8 cellular contexts compared by ENCODE assay signal in genomic region chr12:117580718-117581062, GRCh38.
DNase-seq lines count a peak whose midpoint lies in the region; ATAC-seq and TF ChIP-seq lines count a peak whose summit lies in the region.

No MANE protein-coding gene starts in this region.

- no peak for TF ChIP-seq POLR2A in adrenal gland (IDR thresholded peaks at IDR 0.05)

- DNase-seq in EL (peak; percentile 12), HEK293T (ENCODE audit: extremely low spot score) (peak; percentile 78), adrenal gland (peak in 4 of 7 donors; percentile 7 to 21 (median 12)), nephron progenitor cell (peak; percentile 81), NCI-H226 (no peak)
- DNase-seq in CD4-positive, alpha-beta memory T cell: no peak

- ATAC-seq in GM21390 (IDR thresholded peaks at IDR 0.05; ENCODE audit: unreplicated experiment) (no peak), GM21381 (IDR thresholded peaks at IDR 0.05; ENCODE audit: unreplicated experiment) (no peak)

- H3K36me3 ChIP-seq in adrenal gland (replicated peaks in 1 of 2): no peaks in the 10 kb centered on the region
- H3K36me3 ChIP-seq in CD4-positive, alpha-beta memory T cell (ENCODE audit: insufficient read depth, low read length): no peaks in the 10 kb centered on the region

- peaks cover 54% of the 10 kb centered on the region for H3K27me3 Mint-ChIP-seq in nephron progenitor cell (ENCODE audit: low read depth, poor library complexity)
- peaks cover 0 to 3% of the 10 kb centered on the region in 2 donors for H3K27me3 Mint-ChIP-seq in CD4-positive, alpha-beta memory T cell

- peaks cover 8% of the 10 kb centered on the region for H3K27me3 ChIP-seq in adrenal gland
- no peaks in the 10 kb centered on the region for H3K27me3 ChIP-seq in CD4-positive, alpha-beta memory T cell (ENCODE audit: insufficient read depth, low read length)

- WGBS in adrenal gland, 4 donors: 16 to 24% (median 19%) methylated on average over 7 to 8 of the region's 8 CpGs

- H3K27ac Mint-ChIP-seq in nephron progenitor cell: no peak overlapping the region
- H3K27ac Mint-ChIP-seq in CD4-positive, alpha-beta memory T cell: no peak overlapping the region

- no peaks in the 10 kb centered on the region for H3K36me3 Mint-ChIP-seq in nephron progenitor cell (ENCODE audit: low read depth)
- no peaks in the 10 kb centered on the region for H3K36me3 Mint-ChIP-seq in CD4-positive, alpha-beta memory T cell

- no peaks in the 10 kb centered on the region for H3K9me3 Mint-ChIP-seq in nephron progenitor cell
- peaks cover 0 to 2% (median 0%) of the 10 kb centered on the region in 8 donors for H3K9me3 Mint-ChIP-seq in CD4-positive, alpha-beta memory T cell

- peaks cover 34% of the 10 kb centered on the region for H3K4me1 Mint-ChIP-seq in nephron progenitor cell
- no peaks in the 10 kb centered on the region for H3K4me1 Mint-ChIP-seq in CD4-positive, alpha-beta memory T cell

- no peak overlapping the region for H3K27ac ChIP-seq in adrenal gland
- H3K27ac ChIP-seq in CD4-positive, alpha-beta memory T cell (ENCODE audit: low read depth, low read length): no peak overlapping the region

- CTCF ChIA-PET in HEK293T (lab: Yijun Ruan, JAX): interaction anchor here (0.5 to 1.5 kb wide), 2 partner anchors 214 to 348 kb away, joined by 4 to 10 read pairs; no protein-coding TSS in a partner anchor
- CTCF ChIA-PET in CD4-positive, alpha-beta memory T cell (lab: Charles Lee; ENCODE audit: partially characterized antibody): interaction anchor here (0.9 kb wide), 1 partner anchor 9 kb away, joined by 3 read pairs; no protein-coding TSS in a partner anchor

- H3K4me3 ChIP-seq in adrenal gland: no peak overlapping the region
- no peak overlapping the region for H3K4me3 ChIP-seq in CD4-positive, alpha-beta memory T cell (ENCODE audit: low read length in 2 of 2)

- TF ChIP-seq CTCF in adrenal gland (IDR thresholded peaks at IDR 0.05): no peak
- TF ChIP-seq CTCF in nephron progenitor cell (IDR thresholded peaks at IDR 0.05): no peak

- H3K4me1 ChIP-seq in adrenal gland (replicated peaks in 1 of 2): no peaks in the 10 kb centered on the region
- no peaks in the 10 kb centered on the region for H3K4me1 ChIP-seq in CD4-positive, alpha-beta memory T cell (ENCODE audit: insufficient read depth, low read length)

- H3K9me3 ChIP-seq in adrenal gland (replicated peaks in 1 of 3): no peaks in the 10 kb centered on the region
- no peaks in the 10 kb centered on the region for H3K9me3 ChIP-seq in CD4-positive, alpha-beta memory T cell (ENCODE audit: control insufficient read depth in 1 of 2, low read length in 2 of 2)

- H3K4me3 Mint-ChIP-seq in nephron progenitor cell: no peak overlapping the region
- H3K4me3 Mint-ChIP-seq in CD4-positive, alpha-beta memory T cell: no peak overlapping the region

- POLR2A ChIA-PET in HEK293T (lab: Yijun Ruan, JAX): no interaction called here
- POLR2A ChIA-PET in CD4-positive, alpha-beta memory T cell (lab: Charles Lee; ENCODE audit: partially characterized antibody): no interaction called here

- intact Hi-C loops in adrenal gland (cut with DNase I): loop anchor here in 1 of 2 donors (10.0 kb wide), 1 partner anchor 366 kb away; no protein-coding TSS in a partner anchor
- intact Hi-C loops in CD4-positive, alpha-beta memory T cell (cut with micrococcal nuclease): loop anchor here (10.0 kb wide), 1 partner anchor 876 kb away; no protein-coding TSS in a partner anchor

TF ChIP-seq in HEK293T, 16 proteins besides CTCF, POLR2A, EP300 and RAD21:
- no peak for TF ChIP-seq CTBP1 (IDR thresholded peaks at IDR 0.05; ENCODE audit: borderline replicate concordance)
- TF ChIP-seq FOXK2 (IDR thresholded peaks at IDR 0.05): no peak
- no peak for TF ChIP-seq LEF1 (IDR thresholded peaks at IDR 0.05; ENCODE audit: borderline replicate concordance)
- TF ChIP-seq HDGF (IDR thresholded peaks at IDR 0.05; ENCODE audit: borderline replicate concordance): no peak
- TF ChIP-seq ELF4 (IDR thresholded peaks at IDR 0.05): no peak
- TF ChIP-seq FOXA1 (IDR thresholded peaks at IDR 0.05): no peak
- TF ChIP-seq NFRKB (IDR thresholded peaks at IDR 0.05): no peak
- TF ChIP-seq ARNT (IDR thresholded peaks at IDR 0.05): no peak
- TF ChIP-seq L3MBTL2 (conservative IDR thresholded peaks at IDR 0.05): no peak
- no peak for TF ChIP-seq SP1 (IDR thresholded peaks at IDR 0.05)
- TF ChIP-seq, protein P1, sequence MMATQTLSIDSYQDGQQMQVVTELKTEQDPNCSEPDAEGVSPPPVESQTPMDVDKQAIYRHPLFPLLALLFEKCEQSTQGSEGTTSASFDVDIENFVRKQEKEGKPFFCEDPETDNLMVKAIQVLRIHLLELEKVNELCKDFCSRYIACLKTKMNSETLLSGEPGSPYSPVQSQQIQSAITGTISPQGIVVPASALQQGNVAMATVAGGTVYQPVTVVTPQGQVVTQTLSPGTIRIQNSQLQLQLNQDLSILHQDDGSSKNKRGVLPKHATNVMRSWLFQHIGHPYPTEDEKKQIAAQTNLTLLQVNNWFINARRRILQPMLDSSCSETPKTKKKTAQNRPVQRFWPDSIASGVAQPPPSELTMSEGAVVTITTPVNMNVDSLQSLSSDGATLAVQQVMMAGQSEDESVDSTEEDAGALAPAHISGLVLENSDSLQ (IDR thresholded peaks at IDR 0.05): no peak
- TF ChIP-seq TARDBP (IDR thresholded peaks at IDR 0.05): no peak
- no peak for TF ChIP-seq BHLHE40 (IDR thresholded peaks at IDR 0.05; ENCODE audit: borderline replicate concordance)
- no peak for TF ChIP-seq SUZ12 (IDR thresholded peaks at IDR 0.05)
- no peak for TF ChIP-seq FOXM1 (IDR thresholded peaks at IDR 0.05; ENCODE audit: borderline replicate concordance)
- no peak for TF ChIP-seq ZNF384 (IDR thresholded peaks at IDR 0.05)

Comparison
In these comparisons a context has a peak if more than half of its experiments do, and no peak if none do; other contexts are left out.
1. DNase-seq: peak in EL (single experiment), HEK293T (single experiment), adrenal gland (4 of 7) and nephron progenitor cell (single experiment); none in CD4-positive, alpha-beta memory T cell (0 of 5) and NCI-H226 (single experiment).